ENCODE assay signal across 2 cellular contexts in genomic region chr3:46936733-46937250, GRCh38.
TF ChIP-seq lines count a peak whose summit lies in the region.

No MANE protein-coding gene starts in this region.

TF ChIP-seq in IMR-90, 13 proteins besides CTCF, POLR2A, EP300 and RAD21:
- no peak for TF ChIP-seq MXI1 (IDR thresholded peaks at IDR 0.05; ENCODE audit: borderline replicate concordance, low read depth, low read length)
- TF ChIP-seq BHLHE40 (IDR thresholded peaks at IDR 0.05; ENCODE audit: low read depth, low read length): no peak
- TF ChIP-seq NFE2L2 (IDR thresholded peaks at IDR 0.05; ENCODE audit: low read depth, low read length): no peak
- no peak for TF ChIP-seq CEBPB (IDR thresholded peaks at IDR 0.05; ENCODE audit: low read depth, low read length)
- 0 out of 2 replicates have a peak, but pooled peaks have one; percentile 16 for TF ChIP-seq FOS (IDR thresholded peaks at IDR 0.05; ENCODE audit: low read depth, low read length)
- peak; percentile 14; the same call in 1 of the 2 replicates for TF ChIP-seq MAZ (IDR thresholded peaks at IDR 0.05; ENCODE audit: borderline replicate concordance, low read depth, low read length)
- no peak for TF ChIP-seq MAFK (IDR thresholded peaks at IDR 0.05; ENCODE audit: low read depth, low read length)
- TF ChIP-seq CHD1 (IDR thresholded peaks at IDR 0.05; ENCODE audit: low read depth, low read length): no peak
- TF ChIP-seq, protein P1, sequence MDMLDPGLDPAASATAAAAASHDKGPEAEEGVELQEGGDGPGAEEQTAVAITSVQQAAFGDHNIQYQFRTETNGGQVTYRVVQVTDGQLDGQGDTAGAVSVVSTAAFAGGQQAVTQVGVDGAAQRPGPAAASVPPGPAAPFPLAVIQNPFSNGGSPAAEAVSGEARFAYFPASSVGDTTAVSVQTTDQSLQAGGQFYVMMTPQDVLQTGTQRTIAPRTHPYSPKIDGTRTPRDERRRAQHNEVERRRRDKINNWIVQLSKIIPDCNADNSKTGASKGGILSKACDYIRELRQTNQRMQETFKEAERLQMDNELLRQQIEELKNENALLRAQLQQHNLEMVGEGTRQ (IDR thresholded peaks at IDR 0.05; ENCODE audit: low read depth, low read length): no peak
- no peak for TF ChIP-seq RCOR1 (IDR thresholded peaks at IDR 0.05; ENCODE audit: insufficient replicate concordance, low read length)
- no peak for TF ChIP-seq ELK1 (IDR thresholded peaks at IDR 0.05; ENCODE audit: borderline replicate concordance, low read depth, low read length)
- no peak for TF ChIP-seq RFX5 (IDR thresholded peaks at IDR 0.05; ENCODE audit: low read depth, low read length)
- TF ChIP-seq SMC3 (IDR thresholded peaks at IDR 0.05; ENCODE audit: low read depth, low read length): no peak

TF ChIP-seq in GM12891, 5 proteins besides CTCF, POLR2A, EP300 and RAD21:
- TF ChIP-seq POU2F2 (IDR thresholded peaks at IDR 0.05; ENCODE audit: low read depth, low read length): no peak
- TF ChIP-seq TAF1 (IDR thresholded peaks at IDR 0.05; ENCODE audit: low read depth, low read length): no peak
- no peak; the same call in 1 of the 2 replicates for TF ChIP-seq POLR2AphosphoS5 (IDR thresholded peaks at IDR 0.05; ENCODE audit: low read depth, low read length)
- TF ChIP-seq PAX5 (IDR thresholded peaks at IDR 0.05; ENCODE audit: insufficient read depth, low read length, severe bottlenecking): no peak
- TF ChIP-seq SPI1 (IDR thresholded peaks at IDR 0.05; ENCODE audit: low read depth, low read length): no peak
